Comparison of ENCODE assay signal across 25 cellular contexts in genomic region chr9:9961934-9962333, GRCh38.
DNase-seq lines count a peak whose midpoint lies in the region; ATAC-seq, FAIRE-seq and TF ChIP-seq lines count a peak whose summit lies in the region.
"Had no signal": no experiment of that assay in that cellular context is flagged by ENCODE, and none has a peak within 500 bp of the region (broad histone marks: within the 10 kb centered on the region; RNA-seq: fewer than 3 reads in every experiment).

No MANE protein-coding gene starts in this region.

- no peak overlapping the region for H3K4me3 ChIP-seq in SK-N-MC
- H3K4me3 ChIP-seq in kidney (ENCODE audit: low read length in 2 of 2) = no peak overlapping the region
- H3K4me3 ChIP-seq in pancreas = no peak overlapping the region
- H3K4me3 ChIP-seq in H7 (ENCODE audit: insufficient read depth, low read depth, low read length) = no peak overlapping the region
- H3K4me3 ChIP-seq: A549; BLaER1 treated with 17β-estradiol and CSF1 and Interleukin-3, amounts not matched to agents 10 nM and 100 nM; GM12878; GM23248 had no signal

- no peaks in the 10 kb centered on the region for H3K27me3 ChIP-seq in pancreas
- H3K27me3 ChIP-seq in H7 (ENCODE audit: control insufficient read depth, insufficient read depth, low read length) = no peaks in the 10 kb centered on the region
- H3K27me3 ChIP-seq: BE2C; BLaER1 treated with 17β-estradiol and CSF1 and Interleukin-3, amounts not matched to agents 10 nM and 100 nM had no signal

- no peak for DNase-seq in SK-N-MC (ENCODE audit: low read depth, low spot score)
- no peak for DNase-seq in kidney
- no peak for DNase-seq in pancreas
- no peak for DNase-seq in H7
- no peak for DNase-seq in HUDEP-2 (lab: John Stamatoyannopoulos, UW; ENCODE audit: unreplicated experiment in 76 of 76)
- DNase-seq: 8988T; ACHN; AML-193; BE2C; CD4-positive, alpha-beta T cell; CD8-positive, alpha-beta memory T cell; DMS 273 treated with DMSO at 0.1 percent for 48 hours; DMS79; EL; GDM1; GM23248; H9 had no signal

- no peak overlapping the region for H3K9ac ChIP-seq in SK-N-MC (ENCODE audit: insufficient read length)
- H3K9ac ChIP-seq in kidney (ENCODE audit: low read length in 2 of 2) = no peak overlapping the region
- H3K9ac ChIP-seq: BLaER1 treated with 17β-estradiol and CSF1 and Interleukin-3, amounts not matched to agents 10 nM and 100 nM; GM23248 had no signal

- TF ChIP-seq CTCF in kidney (IDR thresholded peaks at IDR 0.05; ENCODE audit: borderline replicate concordance, extremely low read depth, insufficient read depth) (no peak), pancreas (IDR thresholded peaks at IDR 0.05) (no peak)

- WGBS in pancreas, 2 donors = 11 to 25% methylated on average over 1 of the region's 1 CpG

- H3K9me3 ChIP-seq in SK-N-MC (ENCODE audit: low read depth, low read length) = no peaks in the 10 kb centered on the region
- H3K9me3 ChIP-seq in kidney (ENCODE audit: control insufficient read depth in 1 of 2, low read length in 2 of 2) = no peaks in the 10 kb centered on the region
- H3K9me3 ChIP-seq in pancreas = no peaks in the 10 kb centered on the region
- H3K9me3 ChIP-seq: A549; BE2C; BLaER1 treated with 17β-estradiol and CSF1 and Interleukin-3, amounts not matched to agents 10 nM and 100 nM had no signal

- FAIRE-seq in kidney (lab: Jason Lieb, UNC) (peak; percentile 15), pancreas (lab: Jason Lieb, UNC) (no peak)
- FAIRE-seq: A549, D721Med, GM12878, GM19239, H1 had no signal

- intact Hi-C loops in kidney (cut with DNase I) (no loop called here), pancreas (cut with DNase I) (no loop called here)

- H3K27ac ChIP-seq in SK-N-MC (peak overlapping the region; percentile 49; the same call in 1 of the 2 replicates), kidney (ENCODE audit: low read depth in 2 of 2, low read length in 2 of 2) (no peak overlapping the region), pancreas (peak overlapping the region in 1 of 4 donors; percentile 38)
- H3K27ac ChIP-seq: A549; BLaER1 treated with 17β-estradiol and CSF1 and Interleukin-3, amounts not matched to agents 10 nM and 100 nM; GM23248 had no signal

- no peaks in the 10 kb centered on the region for H3K36me3 ChIP-seq in SK-N-MC (ENCODE audit: insufficient read depth, low read length)
- H3K36me3 ChIP-seq in kidney (ENCODE audit: control insufficient read depth in 1 of 2, insufficient read depth in 2 of 2, low read length in 2 of 2) = no peaks in the 10 kb centered on the region
- H3K36me3 ChIP-seq in pancreas = no peaks in the 10 kb centered on the region
- no peaks in the 10 kb centered on the region for H3K36me3 ChIP-seq in H7 (replicated peaks; ENCODE audit: control insufficient read depth, insufficient read depth, low read length)
- H3K36me3 ChIP-seq: BE2C; BLaER1 treated with 17β-estradiol and CSF1 and Interleukin-3, amounts not matched to agents 10 nM and 100 nM had no signal

- H3K4me1 ChIP-seq in kidney (ENCODE audit: control insufficient read depth in 1 of 2, insufficient read depth in 1 of 2, low read depth in 1 of 2, low read length in 2 of 2) (no peaks in the 10 kb centered on the region), pancreas (no peaks in the 10 kb centered on the region)
- H3K4me1 ChIP-seq: A549; BE2C; BLaER1 treated with 17β-estradiol and CSF1 and Interleukin-3, amounts not matched to agents 10 nM and 100 nM had no signal

- ATAC-seq in pancreas (peak in 3 of 4 donors; percentile 35 to 52 (median 51)), HG03025 (IDR thresholded peaks at IDR 0.05; ENCODE audit: low FRiP score, unreplicated experiment) (no peak)
- ATAC-seq: A549, GM12878, HCT116 had no signal
